Comparison of ENCODE assay signal across 13 cellular contexts in the genomic region with DNA sequence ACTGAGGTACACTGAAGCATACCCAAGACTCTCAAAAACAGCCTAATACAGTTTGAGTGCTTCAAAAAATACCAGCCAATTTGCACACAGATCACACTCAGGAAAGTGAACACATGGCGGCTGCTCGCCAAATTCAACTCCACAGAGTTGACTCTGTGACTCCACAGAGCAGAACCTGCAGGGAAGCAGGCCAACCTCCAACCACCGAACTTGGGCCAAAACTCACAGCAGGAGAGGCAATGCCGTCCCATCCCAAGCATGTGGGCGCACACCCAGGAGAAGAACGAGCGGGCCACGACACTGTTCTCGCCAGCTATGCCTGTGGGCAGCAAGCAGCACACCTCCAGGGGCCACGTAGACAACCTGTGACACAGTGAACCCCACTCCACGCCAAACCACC. TPM values are rescaled to one million over a fixed set of nuclear protein-coding genes. Genes with fewer than 3 reads are reported as not detected.
DNase-seq lines count a peak whose midpoint lies in the region; ATAC-seq, FAIRE-seq and TF ChIP-seq lines count a peak whose summit lies in the region.
"Had no signal": no experiment of that assay in that cellular context is flagged by ENCODE, and none has a peak within 500 bp of the region (broad histone marks: within the 10 kb centered on the region; RNA-seq: fewer than 3 reads in every experiment).

No MANE protein-coding gene starts in this region.

- peaks cover 43 to 85% of the 10 kb centered on the region in 2 donors for H3K4me1 ChIP-seq in ascending aorta

- DNase-seq in GM12891 (ENCODE audit: insufficient read length, low spot score) (no peak), ascending aorta (ENCODE audit: low spot score in 2 of 2) (peak in 1 of 2 donors; percentile 90), left ventricle myocardium superior (peak; percentile 86), NCI-H128 (lab: John Stamatoyannopoulos, UW; ENCODE audit: unreplicated experiment) (no peak), NCI-H146 (lab: John Stamatoyannopoulos, UW) (no peak)
- DNase-seq: activated CD8-positive, alpha-beta memory T cell treated with anti-CD3 and anti-CD28 coated beads for 24 hours; adrenal gland; NCI-H2081 treated with DMSO at 0.1 percent for 48 hours; OCI-M1 had no signal

- TF ChIP-seq CTCF in ascending aorta (IDR thresholded peaks at IDR 0.05): no peak

- no peak overlapping the region for H3K4me3 Mint-ChIP-seq in stimulated activated memory B cell treated with anti-CD40 and anti-IgM and Interleukin-4, amounts not matched to agents 10 μg/mL and 1 μg/mL and 100 μg/mL, for 72 hours

- H3K4me3 ChIP-seq in ascending aorta: peak overlapping the region in 1 of 2 donors; percentile 20
- H3K4me3 ChIP-seq: adrenal gland had no signal

- intact Hi-C loops in ascending aorta (cut with DNase I): loop anchor here (1.0 to 5.0 kb wide), 2 partner anchors 19 to 39 kb away; no protein-coding TSS in a partner anchor
- intact Hi-C loops in left ventricle myocardium superior (cut with micrococcal nuclease): no loop called here

- ATAC-seq in left ventricle myocardium superior (peak; percentile 63), HG02852 (IDR thresholded peaks at IDR 0.05; ENCODE audit: unreplicated experiment) (no peak), GM18873 (IDR thresholded peaks at IDR 0.05; ENCODE audit: low FRiP score, unreplicated experiment) (no peak)
- ATAC-seq in stimulated activated memory B cell treated with anti-CD40 and anti-IgM and Interleukin-4, amounts not matched to agents 10 μg/mL and 1 μg/mL and 100 μg/mL, for 72 hours: no peak
- ATAC-seq: HCT116 had no signal

- no peaks in the 10 kb centered on the region for H3K27me3 ChIP-seq in ascending aorta
- H3K27me3 ChIP-seq: adrenal gland had no signal

- H3K36me3 ChIP-seq in ascending aorta: no peaks in the 10 kb centered on the region
- H3K36me3 ChIP-seq: adrenal gland had no signal

- H3K9me3 Mint-ChIP-seq in stimulated activated memory B cell treated with anti-CD40 and anti-IgM and Interleukin-4, amounts not matched to agents 10 μg/mL and 1 μg/mL and 100 μg/mL, for 72 hours: no peaks in the 10 kb centered on the region

- peaks cover 7% of the 10 kb centered on the region for H3K36me3 Mint-ChIP-seq in stimulated activated memory B cell treated with anti-CD40 and anti-IgM and Interleukin-4, amounts not matched to agents 10 μg/mL and 1 μg/mL and 100 μg/mL, for 72 hours

- H3K27ac Mint-ChIP-seq in stimulated activated memory B cell treated with anti-CD40 and anti-IgM and Interleukin-4, amounts not matched to agents 10 μg/mL and 1 μg/mL and 100 μg/mL, for 72 hours: peak overlapping the region; percentile 26

- no peak for TF ChIP-seq POLR2A in GM12891 (IDR thresholded peaks at IDR 0.05; ENCODE audit: low read depth, low read length)

- peak; percentile 67 for FAIRE-seq in GM12891 (lab: Jason Lieb, UNC)

- no peaks in the 10 kb centered on the region for H3K9me3 ChIP-seq in ascending aorta
- H3K9me3 ChIP-seq: adrenal gland had no signal

- no peaks in the 10 kb centered on the region for H3K27me3 Mint-ChIP-seq in stimulated activated memory B cell treated with anti-CD40 and anti-IgM and Interleukin-4, amounts not matched to agents 10 μg/mL and 1 μg/mL and 100 μg/mL, for 72 hours

- H3K27ac ChIP-seq in ascending aorta: peak overlapping the region; percentile 81 to 88

- peaks cover 89% of the 10 kb centered on the region for H3K4me1 Mint-ChIP-seq in stimulated activated memory B cell treated with anti-CD40 and anti-IgM and Interleukin-4, amounts not matched to agents 10 μg/mL and 1 μg/mL and 100 μg/mL, for 72 hours

TF ChIP-seq in GM12891, 5 proteins besides CTCF, POLR2A, EP300 and RAD21:
- no peak for TF ChIP-seq TAF1 (IDR thresholded peaks at IDR 0.05; ENCODE audit: low read depth, low read length)
- TF ChIP-seq SPI1 (IDR thresholded peaks at IDR 0.05; ENCODE audit: low read depth, low read length): no peak
- TF ChIP-seq POLR2AphosphoS5 (IDR thresholded peaks at IDR 0.05; ENCODE audit: low read depth, low read length): no peak
- no peak for TF ChIP-seq PAX5 (IDR thresholded peaks at IDR 0.05; ENCODE audit: insufficient read depth, low read length, severe bottlenecking)
- no peak for TF ChIP-seq POU2F2 (IDR thresholded peaks at IDR 0.05; ENCODE audit: low read depth, low read length)

RNA-seq across cellular contexts. Expression of a gene that starts 21.1 kb away (rescaled TPM):
- 11.9 TPM for polyA plus RNA-seq in GM12891 (2012; ENCODE audit: low read depth, missing spikeins)
- 30.5 TPM for total RNA-seq in ascending aorta
- 9.3 TPM for total RNA-seq in left ventricle myocardium superior

RNA-seq across cellular contexts. Expression of a gene that starts 42.6 kb away (rescaled TPM):
- 173 TPM for polyA plus RNA-seq in GM12891 (2012; ENCODE audit: low read depth, missing spikeins)
- total RNA-seq in ascending aorta (395 TPM), left ventricle myocardium superior (181 TPM)

RNA-seq across cellular contexts. Expression of a gene that starts 56.9 kb away (rescaled TPM):
- 127 TPM for polyA plus RNA-seq in GM12891 (2012; ENCODE audit: low read depth, missing spikeins)
- total RNA-seq in ascending aorta (178 TPM), left ventricle myocardium superior (43.9 TPM)
